In genomic region chr12:104290320-104290719, GRCh38 we compare ENCODE assay signal across 15 cellular contexts. TPM values are rescaled to one million over a fixed set of nuclear protein-coding genes. Genes with fewer than 3 reads are reported as not detected.
DNase-seq lines count a peak whose midpoint lies in the region; ATAC-seq and TF ChIP-seq lines count a peak whose summit lies in the region.
"Had no signal": no experiment of that assay in that cellular context is flagged by ENCODE, and none has a peak within 500 bp of the region (broad histone marks: within the 10 kb centered on the region; RNA-seq: fewer than 3 reads in every experiment).

No MANE protein-coding gene starts in this region.

- H3K27me3 Mint-ChIP-seq in HFFc6 (ENCODE audit: insufficient read depth): peaks cover 42% of the 10 kb centered on the region
- no peaks in the 10 kb centered on the region for H3K27me3 Mint-ChIP-seq in CD4-positive, alpha-beta memory T cell
- H3K27me3 Mint-ChIP-seq in stimulated activated naive CD8-positive, alpha-beta T cell treated with anti-CD3 and anti-CD28 coated beads, Interleukin-15, amount 100 ng/mL, for 72 hours: no peaks in the 10 kb centered on the region
- H3K27me3 Mint-ChIP-seq: activated naive CD8-positive, alpha-beta T cell treated with anti-CD3 and anti-CD28 coated beads, Interleukin-2, amount 50 U/mL, for 24 hours; B cell had no signal

- peaks cover 71% of the 10 kb centered on the region for H3K36me3 Mint-ChIP-seq in HFFc6 (ENCODE audit: low read depth)
- H3K36me3 Mint-ChIP-seq in CD4-positive, alpha-beta memory T cell: peaks cover 15 to 39% of the 10 kb centered on the region in 2 donors

- peaks cover 56% of the 10 kb centered on the region for H3K4me1 Mint-ChIP-seq in HFFc6 (ENCODE audit: low read depth)
- peaks cover 32 to 64% (median 40%) of the 10 kb centered on the region in 4 donors for H3K4me1 Mint-ChIP-seq in CD4-positive, alpha-beta memory T cell
- peaks cover 50% of the 10 kb centered on the region for H3K4me1 Mint-ChIP-seq in stimulated activated naive CD8-positive, alpha-beta T cell treated with anti-CD3 and anti-CD28 coated beads, Interleukin-15, amount 100 ng/mL, for 72 hours

- no peaks in the 10 kb centered on the region for H3K9me3 ChIP-seq in mammary epithelial cell (replicated peaks; ENCODE audit: insufficient read depth, low read length)
- H3K9me3 ChIP-seq in neutrophil: no peaks in the 10 kb centered on the region
- no peaks in the 10 kb centered on the region for H3K9me3 ChIP-seq in SJCRH30 (replicated peaks)
- H3K9me3 ChIP-seq in CD4-positive, alpha-beta memory T cell (ENCODE audit: control insufficient read depth in 1 of 2, low read length in 2 of 2): no peaks in the 10 kb centered on the region

- H3K27ac Mint-ChIP-seq in HFFc6: peak overlapping the region; percentile 100; the same call in 1 of the 2 replicates
- no peak overlapping the region for H3K27ac Mint-ChIP-seq in CD4-positive, alpha-beta memory T cell
- no peak overlapping the region for H3K27ac Mint-ChIP-seq in stimulated activated naive CD8-positive, alpha-beta T cell treated with anti-CD3 and anti-CD28 coated beads, Interleukin-15, amount 100 ng/mL, for 72 hours
- H3K27ac Mint-ChIP-seq: activated naive CD8-positive, alpha-beta T cell treated with anti-CD3 and anti-CD28 coated beads, Interleukin-2, amount 50 U/mL, for 24 hours; B cell had no signal

- no TSS peak for BruUV-seq in mammary epithelial cell (replicated peaks; lab: Mats Ljungman, UMichigan)

- H3K4me1 ChIP-seq in mammary epithelial cell (ENCODE audit: insufficient read depth, low read length) (peaks cover 23% of the 10 kb centered on the region), neutrophil (ENCODE audit: control insufficient read depth in 1 of 2, insufficient read depth in 1 of 2, low read depth in 1 of 2, low read length in 1 of 2) (peaks cover 33 to 41% of the 10 kb centered on the region in 2 experiments), SJCRH30 (no peaks in the 10 kb centered on the region)
- H3K4me1 ChIP-seq in CD4-positive, alpha-beta memory T cell (ENCODE audit: insufficient read depth, low read length): peaks cover 39% of the 10 kb centered on the region

- peaks cover 23% of the 10 kb centered on the region for H3K9me3 Mint-ChIP-seq in HFFc6
- H3K9me3 Mint-ChIP-seq in CD4-positive, alpha-beta memory T cell: no peaks in the 10 kb centered on the region
- no peaks in the 10 kb centered on the region for H3K9me3 Mint-ChIP-seq in stimulated activated naive CD8-positive, alpha-beta T cell treated with anti-CD3 and anti-CD28 coated beads, Interleukin-15, amount 100 ng/mL, for 72 hours
- H3K9me3 Mint-ChIP-seq: activated naive CD8-positive, alpha-beta T cell treated with anti-CD3 and anti-CD28 coated beads, Interleukin-2, amount 50 U/mL, for 24 hours had no signal

- H3K36me3 ChIP-seq in mammary epithelial cell (ENCODE audit: insufficient read depth, low read length) (peaks cover 21% of the 10 kb centered on the region), neutrophil (peaks cover 43% of the 10 kb centered on the region), SJCRH30 (peaks cover 12% of the 10 kb centered on the region)
- H3K36me3 ChIP-seq in CD4-positive, alpha-beta memory T cell (ENCODE audit: insufficient read depth, low read length): peaks cover 13% of the 10 kb centered on the region

- peaks cover 83% of the 10 kb centered on the region for H3K79me2 ChIP-seq in mammary epithelial cell (ENCODE audit: insufficient read depth, low read length)

- peak overlapping the region; percentile 95 for H3K4me2 ChIP-seq in mammary epithelial cell (ENCODE audit: insufficient read depth, low read depth, low read length)

- WGBS in mammary epithelial cell (ENCODE audit: low coverage, missing lambda C conversion rate): 100% methylated on average over 5 of the region's 8 CpGs

- CTCF ChIA-PET in mammary epithelial cell (lab: Charles Lee; ENCODE audit: low non-redundant PET): interaction anchor here (0.7 kb wide), 1 partner anchor 547 kb away, joined by 16 read pairs; no protein-coding TSS in a partner anchor
- CTCF ChIA-PET in CD4-positive, alpha-beta memory T cell (lab: Charles Lee; ENCODE audit: partially characterized antibody): interaction anchor here (0.6 to 3.9 kb wide), 4 partner anchors 10 to 151 kb away, joined by 3 to 26 read pairs (median 7); partner anchors contain the start of genes EID3 and TXNRD1

- no peaks in the 10 kb centered on the region for H4K20me1 ChIP-seq in mammary epithelial cell (ENCODE audit: insufficient read depth, low read length)

- DNase-seq in AG09309 (ENCODE audit: low read depth) (no peak), HFFc6 (no peak), mammary epithelial cell (no peak), NCI-H345 treated with DMSO at 0.1 percent for 48 hours (lab: John Stamatoyannopoulos, UW; ENCODE audit: unreplicated experiment) (no peak), SJCRH30 (no peak)
- no peak for DNase-seq in CD4-positive, alpha-beta memory T cell
- no peak for DNase-seq in stimulated activated naive CD8-positive, alpha-beta T cell treated with anti-CD3 and anti-CD28 coated beads, Interleukin-15, amount 100 ng/mL, for 72 hours
- DNase-seq: activated naive CD8-positive, alpha-beta T cell treated with anti-CD3 and anti-CD28 coated beads, Interleukin-2, amount 50 U/mL, for 24 hours; cortex of kidney; EL; NCI-H1048; substantia nigra; WERI-Rb-1 had no signal

- no peak overlapping the region for H2AFZ ChIP-seq in mammary epithelial cell (ENCODE audit: low read depth, low read length)

- in situ Hi-C loops in mammary epithelial cell (cut with MboI; ENCODE audit: low sequenced_read_pairs in 2 of 2): no loop called here

- intact Hi-C loops in mammary epithelial cell (cut with micrococcal nuclease): no loop called here
- intact Hi-C loops in CD4-positive, alpha-beta memory T cell (cut with micrococcal nuclease): no loop called here

- H3K4me3 Mint-ChIP-seq in HFFc6: peak overlapping the region; percentile 98
- H3K4me3 Mint-ChIP-seq in CD4-positive, alpha-beta memory T cell: peak overlapping the region in 1 of 8 donors; percentile 7
- H3K4me3 Mint-ChIP-seq in stimulated activated naive CD8-positive, alpha-beta T cell treated with anti-CD3 and anti-CD28 coated beads, Interleukin-15, amount 100 ng/mL, for 72 hours: no peak overlapping the region
- H3K4me3 Mint-ChIP-seq: B cell had no signal

- dilution Hi-C loops in mammary epithelial cell (cut with HindIII; ENCODE audit: low sequenced_read_pairs): no loop called here

- H3K27ac ChIP-seq in mammary epithelial cell (ENCODE audit: insufficient read depth, low read depth, low read length) (peak overlapping the region; percentile 99), neutrophil (peak overlapping the region; percentile 95), SJCRH30 (no peak overlapping the region)
- H3K27ac ChIP-seq in CD4-positive, alpha-beta memory T cell (ENCODE audit: low read depth, low read length): no peak overlapping the region
- H3K27ac ChIP-seq: WERI-Rb-1 had no signal

- no peak for TF ChIP-seq CTCF in AG09309 (IDR thresholded peaks at IDR 0.05; ENCODE audit: control insufficient read depth, insufficient read depth, low read depth, low read length, missing control alignments)
- TF ChIP-seq CTCF in HFFc6 (IDR thresholded peaks at IDR 0.05): no peak
- TF ChIP-seq CTCF in mammary epithelial cell (conservative IDR thresholded peaks at IDR 0.05 in 1 of 2, IDR thresholded peaks at IDR 0.05 in 1 of 2; ENCODE audit: extremely low read depth in 1 of 2, insufficient read depth in 1 of 2, low read depth in 1 of 2, low read length in 2 of 2): no peak
- TF ChIP-seq CTCF in neutrophil (IDR thresholded peaks at IDR 0.05): no peak

- ATAC-seq in stimulated activated naive CD8-positive, alpha-beta T cell treated with anti-CD3 and anti-CD28 coated beads, Interleukin-15, amount 100 ng/mL, for 72 hours: no peak
- ATAC-seq: activated naive CD8-positive, alpha-beta T cell treated with anti-CD3 and anti-CD28 coated beads, Interleukin-2, amount 50 U/mL, for 24 hours had no signal

- H3K4me3 ChIP-seq in AG09309 (ENCODE audit: control insufficient read depth, low read depth, low read length) (peak overlapping the region; percentile 80), mammary epithelial cell (replicated peaks in 1 of 3; ENCODE audit: insufficient read depth in 1 of 3, low read depth in 2 of 3, low read length in 3 of 3) (peak overlapping the region in 2 of 3 experiments; percentile 15 to 100), neutrophil (ENCODE audit: low read depth in 1 of 2, low read length in 1 of 2) (peak overlapping the region in 1 of 2 experiments; percentile 75), SJCRH30 (no peak overlapping the region)
- no peak overlapping the region for H3K4me3 ChIP-seq in CD4-positive, alpha-beta memory T cell (ENCODE audit: low read length in 2 of 2)

- POLR2A ChIA-PET in CD4-positive, alpha-beta memory T cell (lab: Charles Lee; ENCODE audit: partially characterized antibody): interaction anchor here (0.9 to 1.5 kb wide), 2 partner anchors 13 to 70 kb away, joined by 3 to 13 read pairs; no protein-coding TSS in a partner anchor

- H3K9ac ChIP-seq in mammary epithelial cell (ENCODE audit: insufficient read depth, low read length): no peak overlapping the region

- H3K27me3 ChIP-seq in mammary epithelial cell (ENCODE audit: insufficient read depth, low read length) (no peaks in the 10 kb centered on the region), neutrophil (no peaks in the 10 kb centered on the region), SJCRH30 (no peaks in the 10 kb centered on the region)
- no peaks in the 10 kb centered on the region for H3K27me3 ChIP-seq in CD4-positive, alpha-beta memory T cell (ENCODE audit: insufficient read depth, low read length)

RNA-seq across cellular contexts. Expression of gene EID3, which starts 13.2 kb away (rescaled TPM):
- 1 to 10 TPM; 2.2 to 4.4 (median 4.1) TPM for total RNA-seq in HFFc6 (2021; fragmentation: NEBNext Ultra II Directional; extraction: Animal tissue kit (Norgen Biotek cat#: 25700))
- 1 to 10 TPM; 5.3 to 6.3 TPM for total RNA-seq in mammary epithelial cell
- 0.95 TPM for polyA plus RNA-seq in mammary epithelial cell
- not detected for polyA minus RNA-seq in mammary epithelial cell
- total RNA-seq in SJCRH30 (2014; rRNA removed; shearing (Covaris generic)): 0.48 and 0.63 TPM in 2 replicates
- 1 to 10 TPM; 9.4 to 9.9 TPM for total RNA-seq in CD4-positive, alpha-beta memory T cell
- polyA plus RNA-seq in CD4-positive, alpha-beta memory T cell: 10 to 100 TPM; 12.7 to 15.6 TPM

Comparison
In these comparisons a context has a peak if more than half of its experiments do, and no peak if none do; other contexts are left out.
1. H3K4me3 ChIP-seq: peak in AG09309 (single experiment) and mammary epithelial cell (2 of 3); none in SJCRH30 (single experiment) and CD4-positive, alpha-beta memory T cell (0 of 2).
2. H3K27ac ChIP-seq: peak in mammary epithelial cell (single experiment) and neutrophil (single experiment); none in SJCRH30 (single experiment) and CD4-positive, alpha-beta memory T cell (single experiment).